Comparison of ENCODE assay signal across 9 cellular contexts in genomic region chr16:66427871-66428681, GRCh38. TPM values are rescaled to one million over a fixed set of nuclear protein-coding genes. Genes with fewer than 3 reads are reported as not detected.
A peak's percentile ranks its signal among the peaks of the same experiment; 100 is the strongest.
DNase-seq lines count a peak whose midpoint lies in the region; ATAC-seq, FAIRE-seq and TF ChIP-seq lines count a peak whose summit lies in the region.
"Had no signal": no experiment of that assay in that cellular context is flagged by ENCODE, and none has a peak within 500 bp of the region (broad histone marks: within the 10 kb centered on the region; RNA-seq: fewer than 3 reads in every experiment).

No MANE protein-coding gene starts in this region.

- intact Hi-C loops in Calu3 (cut with micrococcal nuclease; ENCODE audit: unreplicated experiment) (no loop called here), heart right ventricle (cut with DNase I) (loop anchor here in 1 of 10 donors (5.0 kb wide), 1 partner anchor 49 kb away; no protein-coding TSS in a partner anchor), pancreas (cut with DNase I) (no loop called here)

- H3K27ac Mint-ChIP-seq in Calu3 (ENCODE audit: unreplicated experiment): no peak overlapping the region
- no peak overlapping the region for H3K27ac Mint-ChIP-seq in WTC11

- CTCF ChIA-PET in Calu3 (lab: Charles Lee): interaction anchor here (1.0 kb wide), 1 partner anchor 21 kb away, joined by 4 read pairs; no protein-coding TSS in a partner anchor
- CTCF ChIA-PET in WTC11 (lab: Charles Lee): interaction anchor here (0.9 to 3.7 kb wide), 5 partner anchors 21 to 181 kb away, joined by 3 to 12 read pairs (median 4); no protein-coding TSS in a partner anchor

- peaks cover 0 to 62% (median 20%) of the 10 kb centered on the region in 7 donors for H3K27me3 ChIP-seq in heart right ventricle
- peaks cover 0 to 18% (median 5%) of the 10 kb centered on the region in 4 donors for H3K27me3 ChIP-seq in pancreas

- H3K4me3 ChIP-seq in heart right ventricle (peak overlapping the region; percentile 16 to 70 (median 54)), pancreas (peak overlapping the region in 1 of 4 donors; percentile 51)

- peak overlapping the region; percentile 63 for H3K4me3 Mint-ChIP-seq in Calu3 (ENCODE audit: low read depth, unreplicated experiment)
- peak overlapping the region; percentile 59 for H3K4me3 Mint-ChIP-seq in WTC11

- no peaks in the 10 kb centered on the region for H3K36me3 ChIP-seq in heart right ventricle
- no peaks in the 10 kb centered on the region for H3K36me3 ChIP-seq in pancreas
- H3K36me3 ChIP-seq: adrenal gland had no signal

- H3K9me3 Mint-ChIP-seq in Calu3 (ENCODE audit: low read depth, unreplicated experiment): no peaks in the 10 kb centered on the region
- H3K9me3 Mint-ChIP-seq in WTC11: no peaks in the 10 kb centered on the region

- peaks cover 63% of the 10 kb centered on the region for H3K27me3 Mint-ChIP-seq in Calu3 (ENCODE audit: unreplicated experiment)
- peaks cover 88% of the 10 kb centered on the region for H3K27me3 Mint-ChIP-seq in WTC11 (ENCODE audit: low read depth)

- ATAC-seq in WTC11: peak; percentile 55
- ATAC-seq in heart right ventricle: peak; percentile 15 to 52 (median 40)
- ATAC-seq in pancreas: peak; percentile 24 to 67 (median 57)

- H3K9me3 ChIP-seq in heart right ventricle: no peaks in the 10 kb centered on the region
- no peaks in the 10 kb centered on the region for H3K9me3 ChIP-seq in pancreas
- H3K9me3 ChIP-seq: adrenal gland had no signal

- no TSS peak for BruUV-seq in Calu3 (replicated peaks; lab: Mats Ljungman, UMichigan)

- WGBS in heart right ventricle, 2 donors: 24 to 30% methylated on average over 39 to 40 of the region's 40 CpGs
- WGBS in pancreas, 2 donors: 6 to 8% methylated on average over 39 to 40 of the region's 40 CpGs

- no peak for FAIRE-seq in pancreas (lab: Jason Lieb, UNC)

- DNase-seq in Calu3: peak; percentile 45
- peak; percentile 34 for DNase-seq in WTC11 (ENCODE audit: low spot score)
- peak in 1 of 2 donors; percentile 28 for DNase-seq in heart right ventricle
- DNase-seq in pancreas: peak in 1 of 6 donors; percentile 50
- no peak for DNase-seq in NCI-H2171 (lab: John Stamatoyannopoulos, UW)
- no peak for DNase-seq in T-helper 1 cell
- no peak for DNase-seq in NCI-H2196 treated with DMSO at 0.1 percent for 48 hours (lab: John Stamatoyannopoulos, UW; ENCODE audit: unreplicated experiment)
- no peak for DNase-seq in NCI-H510A treated with DMSO at 0.1 percent for 48 hours (lab: John Stamatoyannopoulos, UW)

- H3K4me1 Mint-ChIP-seq in Calu3 (ENCODE audit: low read depth, unreplicated experiment): peaks cover 8% of the 10 kb centered on the region
- peaks cover 16% of the 10 kb centered on the region for H3K4me1 Mint-ChIP-seq in WTC11

- POLR2A ChIA-PET in WTC11 (lab: Charles Lee): interaction anchor here (0.8 kb wide), 1 partner anchor 49 kb away, joined by 3 read pairs; no protein-coding TSS in a partner anchor

- TF ChIP-seq CTCF in Calu3 (IDR thresholded peaks at IDR 0.05; ENCODE audit: unreplicated experiment) (no peak), WTC11 (IDR thresholded peaks at IDR 0.05) (no peak), heart right ventricle (IDR thresholded peaks at IDR 0.05) (no peak), pancreas (IDR thresholded peaks at IDR 0.05) (no peak)

- H3K4me1 ChIP-seq in heart right ventricle: peaks cover 2 to 24% (median 15%) of the 10 kb centered on the region in 9 donors
- H3K4me1 ChIP-seq in pancreas: no peaks in the 10 kb centered on the region

- H3K27ac ChIP-seq in heart right ventricle (peak overlapping the region in 1 of 10 donors; percentile 9), pancreas (no peak overlapping the region)
- H3K27ac ChIP-seq: adrenal gland had no signal

- H3K36me3 Mint-ChIP-seq in Calu3 (ENCODE audit: insufficient read depth, unreplicated experiment): peaks cover 6% of the 10 kb centered on the region
- H3K36me3 Mint-ChIP-seq in WTC11: no peaks in the 10 kb centered on the region

TF ChIP-seq in WTC11, 78 proteins besides CTCF, POLR2A, EP300 and RAD21:
- TF ChIP-seq ETV6 (CRISPR knock-in tag; IDR thresholded peaks at IDR 0.05) (0 out of 2 replicates have a peak, but pooled peaks have one; percentile 33), ZNF138 (CRISPR knock-in tag; conservative IDR thresholded peaks at IDR 0.05) (no peak), PRDM15 (CRISPR knock-in tag; IDR thresholded peaks at IDR 0.05) (0 out of 2 replicates have a peak, but pooled peaks have one; percentile 51), ZNF423 (CRISPR knock-in tag; IDR thresholded peaks at IDR 0.05) (no peak), FOXP1 (CRISPR knock-in tag; IDR thresholded peaks at IDR 0.05; ENCODE audit: borderline replicate concordance) (peak; percentile 13; the same call in 1 of the 2 replicates), CREB1 (CRISPR knock-in tag; IDR thresholded peaks at IDR 0.05) (no peak), TEAD1 (CRISPR knock-in tag; IDR thresholded peaks at IDR 0.05) (no peak)
- TF ChIP-seq, protein P1, sequence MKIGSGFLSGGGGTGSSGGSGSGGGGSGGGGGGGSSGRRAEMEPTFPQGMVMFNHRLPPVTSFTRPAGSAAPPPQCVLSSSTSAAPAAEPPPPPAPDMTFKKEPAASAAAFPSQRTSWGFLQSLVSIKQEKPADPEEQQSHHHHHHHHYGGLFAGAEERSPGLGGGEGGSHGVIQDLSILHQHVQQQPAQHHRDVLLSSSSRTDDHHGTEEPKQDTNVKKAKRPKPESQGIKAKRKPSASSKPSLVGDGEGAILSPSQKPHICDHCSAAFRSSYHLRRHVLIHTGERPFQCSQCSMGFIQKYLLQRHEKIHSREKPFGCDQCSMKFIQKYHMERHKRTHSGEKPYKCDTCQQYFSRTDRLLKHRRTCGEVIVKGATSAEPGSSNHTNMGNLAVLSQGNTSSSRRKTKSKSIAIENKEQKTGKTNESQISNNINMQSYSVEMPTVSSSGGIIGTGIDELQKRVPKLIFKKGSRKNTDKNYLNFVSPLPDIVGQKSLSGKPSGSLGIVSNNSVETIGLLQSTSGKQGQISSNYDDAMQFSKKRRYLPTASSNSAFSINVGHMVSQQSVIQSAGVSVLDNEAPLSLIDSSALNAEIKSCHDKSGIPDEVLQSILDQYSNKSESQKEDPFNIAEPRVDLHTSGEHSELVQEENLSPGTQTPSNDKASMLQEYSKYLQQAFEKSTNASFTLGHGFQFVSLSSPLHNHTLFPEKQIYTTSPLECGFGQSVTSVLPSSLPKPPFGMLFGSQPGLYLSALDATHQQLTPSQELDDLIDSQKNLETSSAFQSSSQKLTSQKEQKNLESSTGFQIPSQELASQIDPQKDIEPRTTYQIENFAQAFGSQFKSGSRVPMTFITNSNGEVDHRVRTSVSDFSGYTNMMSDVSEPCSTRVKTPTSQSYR (CRISPR knock-in tag; IDR thresholded peaks at IDR 0.05): peak; percentile 26; the same call in 1 of the 2 replicates

RNA-seq across cellular contexts. Expression of gene BEAN1, which starts 1.0 kb away (rescaled TPM):
- 1.7 and 3.1 TPM in 2 replicates for total RNA-seq in Calu3 (2022)
- 0.07 TPM in 1 of 3 replicates, not detected in the others for total RNA-seq in WTC11 (2021)
- 1 to 10 TPM in 8 of 10 donors, under 1 TPM in 2; 0.26 to 9.6 (median 2.0) TPM for total RNA-seq in heart right ventricle
- polyA plus RNA-seq in heart right ventricle: 1 to 10 TPM; 1.2 to 5.6 TPM
- total RNA-seq in pancreas: under 1 TPM in 1 of 6 donors, not detected in 5; 0.41 TPM
- polyA plus RNA-seq in pancreas: under 1 TPM; 0.08 to 0.14 TPM

Comparison
In these comparisons a context has a peak if more than half of its experiments do, and no peak if none do; other contexts are left out.
1. DNase-seq: peak in Calu3 (single experiment) and WTC11 (single experiment); none in NCI-H2171 (single experiment), T-helper 1 cell (0 of 5), NCI-H2196 treated with DMSO at 0.1 percent for 48 hours (single experiment) and NCI-H510A treated with DMSO at 0.1 percent for 48 hours (single experiment).
2. Peak in every context shown above with its lines, with median percentiles within 50 percentile points of each other: ATAC-seq.